Comparison of ENCODE assay signal across 8 cellular contexts in the genomic region with DNA sequence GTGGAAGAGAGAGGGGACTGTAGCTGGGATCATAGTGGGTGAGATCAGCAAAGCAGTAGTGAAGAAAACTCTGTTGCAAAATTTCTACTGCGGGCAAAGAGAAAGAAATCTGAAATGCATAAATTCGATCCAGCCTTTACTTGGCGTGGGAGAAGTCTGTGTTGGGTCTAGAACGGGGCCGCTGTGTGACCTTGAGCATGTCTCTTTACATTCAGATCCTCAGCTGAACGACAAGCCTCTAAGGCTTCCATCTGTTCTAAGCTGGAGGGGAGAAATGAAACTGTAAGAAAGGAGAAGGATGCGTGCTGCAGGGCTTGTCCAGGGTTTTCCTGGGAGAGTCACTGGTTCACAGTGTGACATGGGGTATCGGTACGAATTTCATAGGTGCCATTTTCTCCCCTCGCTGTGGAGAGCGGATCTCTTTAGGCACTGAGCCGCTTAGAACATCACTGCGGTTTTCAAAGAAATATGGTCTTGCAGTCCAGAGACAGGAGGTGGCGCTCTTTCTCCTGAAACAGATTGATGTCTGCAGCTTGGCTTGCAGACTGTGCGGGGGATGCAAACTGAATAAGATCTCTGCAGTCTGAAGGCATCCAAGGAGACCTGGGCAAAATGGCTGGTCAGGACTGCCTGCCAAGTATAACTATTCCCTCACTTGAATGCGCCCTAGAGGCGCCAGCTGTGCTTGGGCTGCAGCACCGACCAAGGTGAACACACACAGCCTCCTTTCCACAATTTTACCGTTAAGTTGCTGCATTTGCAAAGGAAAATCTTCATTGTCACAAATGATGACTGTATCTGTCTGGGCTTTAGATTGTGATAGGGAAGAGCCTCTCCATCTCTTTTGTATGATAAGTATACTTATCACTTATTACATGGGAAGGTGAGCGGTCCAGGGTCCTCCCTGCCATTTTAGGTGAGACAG.
DNase-seq lines count a peak whose midpoint lies in the region; ATAC-seq and TF ChIP-seq lines count a peak whose summit lies in the region.

No MANE protein-coding gene starts in this region.

- H3K36me3 Mint-ChIP-seq in type B pancreatic cell = no peaks in the 10 kb centered on the region

- H3K4me1 ChIP-seq in SJSA1 (replicated peaks) (no peaks in the 10 kb centered on the region), trophoblast cell (ENCODE audit: control insufficient read depth in 1 of 2, insufficient read depth in 2 of 2, low read length in 2 of 2) (no peaks in the 10 kb centered on the region)

- no peak overlapping the region for H3K18ac ChIP-seq in trophoblast cell (ENCODE audit: low read length)

- peaks cover 9% of the 10 kb centered on the region for H3K4me1 Mint-ChIP-seq in type B pancreatic cell (ENCODE audit: unreplicated experiment)

- H3K9me3 ChIP-seq in MG63 (no peaks in the 10 kb centered on the region), SJSA1 (replicated peaks) (no peaks in the 10 kb centered on the region), trophoblast cell (ENCODE audit: insufficient read depth, low read depth, low read length) (peaks cover 1% of the 10 kb centered on the region)

- no peak overlapping the region for H4K91ac ChIP-seq in trophoblast cell (ENCODE audit: low read depth, low read length)

- DNase-seq in DMS53 treated with DMSO at 0.1 percent for 48 hours (lab: John Stamatoyannopoulos, UW; ENCODE audit: unreplicated experiment) (peak; percentile 89), MG63 (peak; percentile 71), SJSA1 (ENCODE audit: low read depth in 1 of 2, low spot score in 2 of 2) (peak; percentile 64 to 68), globus pallidus (ENCODE audit: low spot score) (peak; percentile 75), trophoblast cell (peak; percentile 64 to 75), type B pancreatic cell (ENCODE audit: extremely low spot score, unreplicated experiment) (peak; percentile 78)
- peak; percentile 79 for DNase-seq in activated naive CD4-positive, alpha-beta T cell treated with Interleukin-2 at 50 U/mL for 16 hours

- H4K12ac ChIP-seq in trophoblast cell (ENCODE audit: low read depth, low read length) = no peak overlapping the region

- no peaks in the 10 kb centered on the region for H3K79me2 ChIP-seq in trophoblast cell (ENCODE audit: control insufficient read depth, insufficient read depth, low read length, poor library complexity)

- no peak overlapping the region for H3K4me2 ChIP-seq in trophoblast cell (ENCODE audit: low read length)

- H2AFZ ChIP-seq in trophoblast cell (ENCODE audit: insufficient read depth, low read length, poor library complexity) = no peak overlapping the region

- H3K36me3 ChIP-seq in MG63 (no peaks in the 10 kb centered on the region), SJSA1 (no peaks in the 10 kb centered on the region), trophoblast cell (ENCODE audit: control insufficient read depth in 1 of 2, insufficient read depth in 2 of 2, low read length in 2 of 2) (no peaks in the 10 kb centered on the region)

- no peak overlapping the region for H2AK5ac ChIP-seq in trophoblast cell (ENCODE audit: low read length)

- H3K23ac ChIP-seq in trophoblast cell (ENCODE audit: low read length) = no peak overlapping the region

- H3K4me3 Mint-ChIP-seq in type B pancreatic cell = peak overlapping the region; percentile 64

- H3K9ac ChIP-seq in trophoblast cell (ENCODE audit: low read length) = no peak overlapping the region

- H4K8ac ChIP-seq in trophoblast cell (ENCODE audit: low read depth, low read length) = no peak overlapping the region

- peaks cover 8% of the 10 kb centered on the region for H3K27me3 Mint-ChIP-seq in type B pancreatic cell

- peak overlapping the region; percentile 41 for H3K27ac Mint-ChIP-seq in type B pancreatic cell

- TF ChIP-seq CTCF in type B pancreatic cell (conservative IDR thresholded peaks at IDR 0.05) = peak; percentile 88

- no peaks in the 10 kb centered on the region for H3K9me3 Mint-ChIP-seq in type B pancreatic cell

- H2BK120ac ChIP-seq in trophoblast cell (ENCODE audit: insufficient read depth, low read length, poor library complexity) = no peak overlapping the region

- no peak overlapping the region for H2BK5ac ChIP-seq in trophoblast cell (ENCODE audit: low read depth, low read length, poor library complexity)

- H3K27me3 ChIP-seq in MG63 = no peaks in the 10 kb centered on the region
- H3K27me3 ChIP-seq in SJSA1 (replicated peaks) = no peaks in the 10 kb centered on the region
- no peaks in the 10 kb centered on the region for H3K27me3 ChIP-seq in trophoblast cell (ENCODE audit: insufficient read depth, low read length)

- H3K27ac ChIP-seq in SJSA1 (no peak overlapping the region), trophoblast cell (ENCODE audit: low read depth, low read length) (no peak overlapping the region)

- H3K4me3 ChIP-seq in MG63 (no peak overlapping the region), SJSA1 (no peak overlapping the region), trophoblast cell (ENCODE audit: low read depth, low read length) (no peak overlapping the region)

- H3K4ac ChIP-seq in trophoblast cell (ENCODE audit: low read depth, low read length) = no peak overlapping the region

- no peak overlapping the region for H3K14ac ChIP-seq in trophoblast cell (ENCODE audit: low read length)

- WGBS in trophoblast cell (ENCODE audit: extremely low coverage, insufficient coverage, insufficient read length) = no CpG with 5 or more reads among the region's 20 CpGs

- no peak overlapping the region for H2BK12ac ChIP-seq in trophoblast cell (ENCODE audit: low read length)

- ATAC-seq in GM21723 (IDR thresholded peaks at IDR 0.05; ENCODE audit: unreplicated experiment) = peak; percentile 92

- H3K79me1 ChIP-seq in trophoblast cell (ENCODE audit: low read length) = no peaks in the 10 kb centered on the region
